10 cellular contexts compared by ENCODE assay signal in genomic region chr10:77513783-77514331, GRCh38.
DNase-seq lines count a peak whose midpoint lies in the region; ATAC-seq and TF ChIP-seq lines count a peak whose summit lies in the region.
"Had no signal": no experiment of that assay in that cellular context is flagged by ENCODE, and none has a peak within 500 bp of the region (broad histone marks: within the 10 kb centered on the region; RNA-seq: fewer than 3 reads in every experiment).

No MANE protein-coding gene starts in this region.

- no peak overlapping the region for H3K27ac Mint-ChIP-seq in activated T-cell treated with anti-CD3 and anti-CD28 coated beads, Interleukin-2, amount 50 U/mL, for 72 hours
- H3K27ac Mint-ChIP-seq: T-helper 1 cell treated with Interleukin-12 subunit alpha and Interleukin-12 subunit beta and Interleukin-4 antibody, amounts not matched to agents 30 μg/mL and 1 μg/mL, for 36 hours had no signal

- no peaks in the 10 kb centered on the region for H3K9me3 ChIP-seq in muscle layer of duodenum (ENCODE audit: control insufficient read depth in 1 of 2, low read length in 2 of 2)
- H3K9me3 ChIP-seq: lower lobe of right lung had no signal

- no peak for TF ChIP-seq CTCF in C4-2B (conservative IDR thresholded peaks at IDR 0.05)
- no peak for TF ChIP-seq CTCF in coronary artery (IDR thresholded peaks at IDR 0.05)

- DNase-seq in NCI-H187 treated with DMSO at 0.1 percent for 48 hours (lab: John Stamatoyannopoulos, UW) (peak; percentile 27), coronary artery (ENCODE audit: low spot score) (peak; percentile 89), D341Med (ENCODE audit: low spot score) (no peak), cortex of kidney (lab: John Stamatoyannopoulos, UW) (no peak)
- DNase-seq in activated T-cell treated with anti-CD3 and anti-CD28 coated beads, Interleukin-2, amount 50 U/mL, for 72 hours = no peak
- DNase-seq: lower lobe of right lung had no signal

- H3K27me3 Mint-ChIP-seq in activated T-cell treated with anti-CD3 and anti-CD28 coated beads, Interleukin-2, amount 50 U/mL, for 72 hours (ENCODE audit: low read depth) = peaks cover 19% of the 10 kb centered on the region

- ATAC-seq in activated T-cell treated with anti-CD3 and anti-CD28 coated beads, Interleukin-2, amount 50 U/mL, for 72 hours (replicated peaks in 1 of 2) = no peak
- no peak for ATAC-seq in HG02798 (IDR thresholded peaks at IDR 0.05; ENCODE audit: poor library complexity, unreplicated experiment)

- peaks cover 4 to 29% of the 10 kb centered on the region in 2 donors for H3K4me1 ChIP-seq in muscle layer of duodenum (ENCODE audit: control insufficient read depth in 1 of 2, insufficient read depth in 2 of 2, low read length in 2 of 2)
- H3K4me1 ChIP-seq: lower lobe of right lung had no signal

- H3K36me3 Mint-ChIP-seq in activated T-cell treated with anti-CD3 and anti-CD28 coated beads, Interleukin-2, amount 50 U/mL, for 72 hours (ENCODE audit: insufficient read depth in 2 of 2) = no peaks in the 10 kb centered on the region

- no peak overlapping the region for H3K4me3 Mint-ChIP-seq in activated T-cell treated with anti-CD3 and anti-CD28 coated beads, Interleukin-2, amount 50 U/mL, for 72 hours
- H3K4me3 Mint-ChIP-seq: T-helper 1 cell treated with Interleukin-12 subunit alpha and Interleukin-12 subunit beta and Interleukin-4 antibody, amounts not matched to agents 30 μg/mL and 1 μg/mL, for 36 hours had no signal

- H3K36me3 ChIP-seq in muscle layer of duodenum (ENCODE audit: control insufficient read depth in 1 of 2, insufficient read depth in 2 of 2, low read length in 2 of 2) = no peaks in the 10 kb centered on the region
- H3K36me3 ChIP-seq: lower lobe of right lung had no signal

- no peaks in the 10 kb centered on the region for H3K27me3 ChIP-seq in muscle layer of duodenum (ENCODE audit: low read depth, low read length)

- peak overlapping the region; percentile 1; the same call in 1 of the 2 replicates for H3K27ac ChIP-seq in C4-2B
- H3K27ac ChIP-seq in coronary artery = peak overlapping the region; percentile 48 to 86
- H3K27ac ChIP-seq in muscle layer of duodenum (ENCODE audit: low read length) = peak overlapping the region; percentile 40
- H3K27ac ChIP-seq: lower lobe of right lung had no signal

- no peaks in the 10 kb centered on the region for H3K9me3 Mint-ChIP-seq in activated T-cell treated with anti-CD3 and anti-CD28 coated beads, Interleukin-2, amount 50 U/mL, for 72 hours
- H3K9me3 Mint-ChIP-seq: T-helper 1 cell treated with Interleukin-12 subunit alpha and Interleukin-12 subunit beta and Interleukin-4 antibody, amounts not matched to agents 30 μg/mL and 1 μg/mL, for 36 hours had no signal

- no peak overlapping the region for H3K4me3 ChIP-seq in coronary artery
- no peak overlapping the region for H3K4me3 ChIP-seq in muscle layer of duodenum (ENCODE audit: low read depth in 1 of 2, low read length in 2 of 2)
- H3K4me3 ChIP-seq: lower lobe of right lung had no signal

- H3K4me1 Mint-ChIP-seq in activated T-cell treated with anti-CD3 and anti-CD28 coated beads, Interleukin-2, amount 50 U/mL, for 72 hours (ENCODE audit: low read depth) = no peaks in the 10 kb centered on the region

Comparison
In these comparisons a context has a peak if more than half of its experiments do, and no peak if none do; other contexts are left out.
1. H3K27ac ChIP-seq: peak in every context shown above with its lines; median percentile 67 in coronary artery; 40 in muscle layer of duodenum; 1 in C4-2B.
2. DNase-seq: peak in NCI-H187 treated with DMSO at 0.1 percent for 48 hours (single experiment) and coronary artery (single experiment); none in D341Med (single experiment), activated T-cell treated with anti-CD3 and anti-CD28 coated beads, Interleukin-2, amount 50 U/mL, for 72 hours (0 of 2) and cortex of kidney (single experiment).